ENCODE assay signal across 8 cellular contexts in the genomic region with DNA sequence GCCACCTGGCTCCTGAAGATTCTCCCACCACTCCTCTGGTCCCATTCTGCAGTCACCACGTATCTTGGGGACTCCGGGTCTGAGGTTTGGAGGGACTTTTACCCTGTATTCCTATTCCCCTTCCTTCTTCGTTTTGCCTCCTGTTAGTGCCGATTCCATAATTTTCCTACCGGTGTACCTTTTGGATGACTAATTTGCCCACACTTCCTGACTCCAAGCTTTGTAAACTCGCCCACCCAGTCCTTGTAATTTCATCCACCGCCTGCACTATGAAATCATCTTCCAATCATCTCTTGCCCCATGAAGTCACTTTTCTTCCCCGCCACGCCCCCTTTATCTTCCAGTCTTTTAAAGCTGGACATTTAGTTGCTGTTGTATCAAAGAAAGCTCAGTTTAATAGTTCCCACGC. TPM values are rescaled to one million over a fixed set of nuclear protein-coding genes. Genes with fewer than 3 reads are reported as not detected.
DNase-seq lines count a peak whose midpoint lies in the region; ATAC-seq and TF ChIP-seq lines count a peak whose summit lies in the region.

No MANE protein-coding gene starts in this region.

- H3K4me3 Mint-ChIP-seq in CD4-positive, alpha-beta memory T cell, result peak overlapping the region; percentile 93 to 98 (median 97)

- intact Hi-C loops in CD4-positive, alpha-beta memory T cell (cut with micrococcal nuclease), result loop anchor here (10.0 kb wide), 1 partner anchor 215 kb away; no protein-coding TSS in a partner anchor
- intact Hi-C loops in lower leg skin (cut with DNase I; ENCODE audit: low total_unique reads), result no loop called here

- no peaks in the 10 kb centered on the region for H3K36me3 ChIP-seq in CD4-positive, alpha-beta memory T cell (ENCODE audit: insufficient read depth, low read length)

- ATAC-seq in GM19043 (IDR thresholded peaks at IDR 0.05; ENCODE audit: low read depth, unreplicated experiment), result peak; percentile 2
- ATAC-seq in HG03439 (IDR thresholded peaks at IDR 0.05; ENCODE audit: unreplicated experiment), result peak; percentile 11

- peak overlapping the region; percentile 94 to 99 (median 99) for H3K27ac Mint-ChIP-seq in CD4-positive, alpha-beta memory T cell

- 2% methylated on average over 10 of the region's 10 CpGs for WGBS in lower leg skin, 2 donors

- peaks cover 31 to 47% (median 43%) of the 10 kb centered on the region in 4 donors for H3K4me1 Mint-ChIP-seq in CD4-positive, alpha-beta memory T cell

- POLR2A ChIA-PET in CD4-positive, alpha-beta memory T cell (lab: Charles Lee; ENCODE audit: partially characterized antibody), result interaction anchor here (1.0 to 2.2 kb wide), 6 partner anchors 13 to 1441 kb away, joined by 3 to 13 read pairs (median 4); a partner anchor contains a TSS

- peaks cover 0 to 3% (median 0%) of the 10 kb centered on the region in 8 donors for H3K9me3 Mint-ChIP-seq in CD4-positive, alpha-beta memory T cell

- TF ChIP-seq POLR2A in lower leg skin (IDR thresholded peaks at IDR 0.05), result no peak

- no peaks in the 10 kb centered on the region for H3K27me3 Mint-ChIP-seq in CD4-positive, alpha-beta memory T cell

- peak overlapping the region; percentile 83 for H3K27ac ChIP-seq in CD4-positive, alpha-beta memory T cell (ENCODE audit: low read depth, low read length)
- peak overlapping the region; percentile 86 for H3K27ac ChIP-seq in caudate nucleus (ENCODE audit: low read depth, low read length)

- no peaks in the 10 kb centered on the region for H3K9me3 ChIP-seq in CD4-positive, alpha-beta memory T cell (ENCODE audit: control insufficient read depth in 1 of 2, low read length in 2 of 2)

- CTCF ChIA-PET in CD4-positive, alpha-beta memory T cell (lab: Charles Lee; ENCODE audit: partially characterized antibody), result interaction anchor here (0.6 to 2.4 kb wide), 5 partner anchors 18 to 223 kb away, joined by 3 to 10 read pairs (median 3); a partner anchor contains a TSS

- peaks cover 20 to 24% of the 10 kb centered on the region in 2 donors for H3K36me3 Mint-ChIP-seq in CD4-positive, alpha-beta memory T cell

- TF ChIP-seq CTCF in lower leg skin (IDR thresholded peaks at IDR 0.05), result no peak

- H3K4me3 ChIP-seq in CD4-positive, alpha-beta memory T cell (ENCODE audit: low read length in 2 of 2), result peak overlapping the region; percentile 73 to 78
- peak overlapping the region; percentile 74 for H3K4me3 ChIP-seq in lower leg skin (ENCODE audit: low read depth, poor library complexity, severe bottlenecking)

- DNase-seq in CD4-positive, alpha-beta memory T cell, result no peak
- DNase-seq in RPMI8226 (peak; percentile 26), caudate nucleus (lab: John Stamatoyannopoulos, UW) (peak in 6 of 61 donors; percentile 4 to 59 (median 40)), lower leg skin (ENCODE audit: low spot score in 2 of 2) (no peak), stromal cell of bone marrow (ENCODE audit: low read depth) (peak; percentile 41), GM19238 (ENCODE audit: insufficient read length, low spot score) (no peak)

- H3K4me1 ChIP-seq in CD4-positive, alpha-beta memory T cell (ENCODE audit: insufficient read depth, low read length), result peaks cover 30% of the 10 kb centered on the region

- H3K27me3 ChIP-seq in CD4-positive, alpha-beta memory T cell (ENCODE audit: insufficient read depth, low read length), result no peaks in the 10 kb centered on the region

RNA-seq across cellular contexts. Expression of a gene that starts 0.6 kb away (rescaled TPM):
- 10 to 100 TPM; 17.5 to 20.2 TPM for total RNA-seq in CD4-positive, alpha-beta memory T cell
- polyA plus RNA-seq in CD4-positive, alpha-beta memory T cell, result 10 to 100 TPM; 47.2 to 87.4 TPM
- total RNA-seq in lower leg skin, result 10 to 100 TPM; 30.6 to 65.1 (median 46.7) TPM

RNA-seq across cellular contexts. Expression of a gene that starts 12.5 kb away (rescaled TPM):
- total RNA-seq in CD4-positive, alpha-beta memory T cell, result 100 to 1,000 TPM; 227 to 254 TPM
- 100 to 1,000 TPM; 517 to 640 TPM for polyA plus RNA-seq in CD4-positive, alpha-beta memory T cell
- total RNA-seq in lower leg skin, result 100 to 1,000 TPM in 1 of 4 donors, 10 to 100 TPM in 3; 15.4 to 169 (median 36.7) TPM

Comparison
In these comparisons a context has a peak if more than half of its experiments do, and no peak if none do; other contexts are left out.
1. DNase-seq: peak in RPMI8226 (single experiment) and stromal cell of bone marrow (single experiment); none in CD4-positive, alpha-beta memory T cell (0 of 5), lower leg skin (0 of 2) and GM19238 (single experiment).